ENCODE assay signal across 1 cellular context in the genomic region with DNA sequence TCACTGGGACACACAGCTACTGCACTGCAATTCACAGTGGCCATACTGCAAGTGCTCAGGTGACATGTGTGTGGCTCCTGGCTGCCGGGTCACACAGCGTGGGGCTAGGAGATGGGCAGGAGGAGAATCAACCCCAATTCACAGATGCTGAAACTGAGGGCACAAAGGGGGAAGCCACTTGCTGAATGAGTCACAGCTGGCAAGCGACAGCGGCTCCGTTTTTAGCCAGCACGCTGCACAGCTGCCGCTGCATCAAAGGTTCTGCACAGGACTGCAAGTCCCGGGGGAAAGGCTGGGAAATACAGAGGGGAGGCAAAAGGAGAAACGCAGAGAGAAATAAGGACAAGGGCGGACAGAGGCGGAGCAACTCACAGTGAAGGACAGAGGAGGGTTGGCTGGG.
TF ChIP-seq lines count a peak whose summit lies in the region.

No MANE protein-coding gene starts in this region.

TF ChIP-seq in HepG2, 621 proteins besides CTCF, POLR2A, EP300 and RAD21 (continued from another document):
- TF ChIP-seq, protein P1, sequence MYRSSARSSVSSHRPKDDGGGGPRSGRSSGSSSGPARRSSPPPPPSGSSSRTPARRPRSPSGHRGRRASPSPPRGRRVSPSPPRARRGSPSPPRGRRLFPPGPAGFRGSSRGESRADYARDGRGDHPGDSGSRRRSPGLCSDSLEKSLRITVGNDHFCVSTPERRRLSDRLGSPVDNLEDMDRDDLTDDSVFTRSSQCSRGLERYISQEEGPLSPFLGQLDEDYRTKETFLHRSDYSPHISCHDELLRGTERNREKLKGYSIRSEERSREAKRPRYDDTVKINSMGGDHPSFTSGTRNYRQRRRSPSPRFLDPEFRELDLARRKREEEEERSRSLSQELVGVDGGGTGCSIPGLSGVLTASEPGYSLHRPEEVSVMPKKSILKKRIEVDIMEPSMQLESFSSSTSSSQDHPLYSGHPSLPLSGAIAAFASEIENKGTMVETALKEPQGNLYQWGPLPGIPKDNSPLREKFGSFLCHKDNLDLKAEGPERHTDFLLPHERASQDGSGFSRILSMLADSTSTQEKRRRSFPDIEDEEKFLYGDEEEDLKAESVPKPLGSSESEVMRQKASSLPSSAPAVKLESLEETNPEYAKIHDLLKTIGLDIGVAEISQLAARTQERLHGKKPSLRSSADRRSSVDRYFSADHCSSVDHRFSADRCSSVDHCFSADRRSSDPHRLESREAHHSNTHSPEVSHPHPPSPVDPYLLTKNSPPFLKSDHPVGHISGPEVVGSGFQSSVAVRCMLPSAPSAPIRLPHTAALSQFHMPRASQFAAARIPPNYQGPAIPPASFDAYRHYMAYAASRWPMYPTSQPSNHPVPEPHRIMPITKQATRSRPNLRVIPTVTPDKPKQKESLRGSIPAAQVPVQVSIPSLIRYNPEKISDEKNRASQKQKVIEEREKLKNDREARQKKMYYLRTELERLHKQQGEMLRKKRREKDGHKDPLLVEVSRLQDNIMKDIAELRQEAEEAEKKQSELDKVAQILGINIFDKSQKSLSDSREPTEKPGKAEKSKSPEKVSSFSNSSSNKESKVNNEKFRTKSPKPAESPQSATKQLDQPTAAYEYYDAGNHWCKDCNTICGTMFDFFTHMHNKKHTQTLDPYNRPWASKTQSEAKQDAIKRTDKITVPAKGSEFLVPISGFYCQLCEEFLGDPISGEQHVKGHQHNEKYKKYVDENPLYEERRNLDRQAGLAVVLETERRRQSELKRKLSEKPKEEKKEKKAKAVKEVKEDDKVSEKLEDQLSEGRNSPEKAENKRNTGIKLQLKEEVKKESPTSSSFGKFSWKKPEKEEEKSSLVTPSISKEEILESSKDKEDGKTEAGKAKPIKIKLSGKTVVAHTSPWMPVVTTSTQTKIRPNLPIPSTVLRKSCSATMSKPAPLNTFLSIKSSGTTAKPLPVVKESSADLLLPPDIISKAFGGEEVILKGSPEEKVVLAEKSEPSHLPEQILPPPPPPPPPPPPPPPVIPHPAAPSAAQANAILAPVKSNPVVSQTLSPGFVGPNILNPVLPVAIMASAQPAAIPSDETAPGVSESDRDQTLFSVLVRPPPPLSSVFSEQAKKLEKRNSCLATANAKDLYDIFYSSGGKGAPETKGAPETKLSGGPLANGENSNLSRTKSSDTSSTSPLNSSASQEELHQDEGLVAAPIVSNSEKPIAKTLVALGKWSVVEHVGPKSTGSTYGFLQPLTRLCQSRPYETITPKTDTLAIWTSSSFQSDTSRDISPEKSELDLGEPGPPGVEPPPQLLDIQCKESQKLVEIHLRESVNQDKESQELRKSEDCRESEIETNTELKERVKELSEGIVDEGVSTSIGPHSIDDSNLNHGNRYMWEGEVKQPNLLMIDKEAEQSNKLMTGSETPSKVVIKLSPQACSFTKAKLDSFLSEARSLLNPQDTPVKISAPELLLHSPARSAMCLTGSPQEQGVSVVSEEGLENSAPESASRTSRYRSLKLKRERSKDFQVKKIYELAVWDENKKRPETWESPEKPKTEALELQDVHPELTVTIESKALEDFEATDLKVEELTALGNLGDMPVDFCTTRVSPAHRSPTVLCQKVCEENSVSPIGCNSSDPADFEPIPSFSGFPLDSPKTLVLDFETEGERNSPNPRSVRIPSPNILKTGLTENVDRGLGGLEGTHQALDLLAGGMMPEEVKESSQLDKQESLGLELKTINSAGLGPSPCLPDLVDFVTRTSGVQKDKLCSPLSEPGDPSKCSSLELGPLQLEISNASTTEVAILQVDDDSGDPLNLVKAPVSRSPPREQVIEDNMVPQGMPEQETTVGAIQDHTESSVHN (CRISPR knock-in tag; IDR thresholded peaks at IDR 0.05) = no peak
- TF ChIP-seq ZNF615 (CRISPR knock-in tag; IDR thresholded peaks at IDR 0.05; ENCODE audit: borderline replicate concordance) = no peak
- 0 out of 2 replicates have a peak, but pooled peaks have one; percentile 13 for TF ChIP-seq ZNF629 (CRISPR knock-in tag; conservative IDR thresholded peaks at IDR 0.05)
- no peak for TF ChIP-seq KDM5A (IDR thresholded peaks at IDR 0.05; ENCODE audit: borderline replicate concordance, low read length)
